13 cellular contexts compared by ENCODE assay signal in the genomic region with DNA sequence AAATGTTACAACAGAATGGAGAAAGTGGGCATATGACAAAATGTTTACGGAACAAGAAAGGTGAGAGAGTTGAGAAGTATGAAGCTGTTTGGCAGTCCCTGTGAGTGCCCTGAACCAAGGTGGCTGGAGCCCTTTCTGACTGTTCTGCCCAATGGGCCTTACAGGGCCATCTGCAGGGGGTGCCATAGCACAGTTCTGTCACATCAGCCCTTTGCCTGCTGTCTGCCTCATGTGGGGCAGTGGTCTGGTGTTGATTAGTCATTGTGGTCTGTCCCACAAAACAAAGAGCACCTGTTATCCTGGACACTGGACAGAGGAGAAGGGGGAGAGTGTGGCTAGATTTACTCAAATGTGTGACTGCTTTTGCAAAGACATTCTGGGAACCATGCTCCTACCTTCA.
DNase-seq lines count a peak whose midpoint lies in the region; ATAC-seq and TF ChIP-seq lines count a peak whose summit lies in the region.
"Had no signal": no experiment of that assay in that cellular context is flagged by ENCODE, and none has a peak within 500 bp of the region (broad histone marks: within the 10 kb centered on the region; RNA-seq: fewer than 3 reads in every experiment).

No MANE protein-coding gene starts in this region.

- H3K36me3 ChIP-seq in WERI-Rb-1, result no peaks in the 10 kb centered on the region
- H3K36me3 ChIP-seq: cardiac muscle cell, gastrocnemius medialis had no signal

- H3K27ac ChIP-seq in WERI-Rb-1, result no peak overlapping the region
- H3K27ac ChIP-seq: cardiac muscle cell, gastrocnemius medialis had no signal

- no peaks in the 10 kb centered on the region for H3K27me3 ChIP-seq in WERI-Rb-1 (ENCODE audit: insufficient read depth, low read depth, severe bottlenecking)
- H3K27me3 ChIP-seq: cardiac muscle cell, gastrocnemius medialis had no signal

- ATAC-seq in GM19023 (IDR thresholded peaks at IDR 0.05; ENCODE audit: unreplicated experiment), result peak; percentile 48
- peak; percentile 24 for ATAC-seq in HG03558 (IDR thresholded peaks at IDR 0.05; ENCODE audit: extremely low read depth, unreplicated experiment)
- ATAC-seq: activated CD8-positive, alpha-beta memory T cell treated with anti-CD3 and anti-CD28 coated beads, Interleukin-2, amount 10 ng/mL, durations not matched to agents 7 days and 5 days; gastrocnemius medialis; Panc1 had no signal

- H3K9me3 ChIP-seq in WERI-Rb-1 (ENCODE audit: severe bottlenecking), result no peaks in the 10 kb centered on the region
- H3K9me3 ChIP-seq: gastrocnemius medialis had no signal

- DNase-seq in HCEC 1CT, result peak; percentile 14
- DNase-seq in kidney tubule cell (ENCODE audit: low spot score), result peak; percentile 71
- DNase-seq in activated CD8-positive, alpha-beta memory T cell treated with anti-CD3 and anti-CD28 coated beads for 24 hours, result no peak
- no peak for DNase-seq in NCI-H1436 (lab: John Stamatoyannopoulos, UW)
- no peak for DNase-seq in inferior parietal cortex (ENCODE audit: extremely low spot score)
- no peak for DNase-seq in WERI-Rb-1
- DNase-seq: gastrocnemius medialis, GF-D8 had no signal

- H3K4me3 ChIP-seq in WERI-Rb-1 (ENCODE audit: low read depth, low read length), result no peak overlapping the region
- H3K4me3 ChIP-seq: cardiac muscle cell, gastrocnemius medialis had no signal

- no peak for TF ChIP-seq CTCF in WERI-Rb-1 (IDR thresholded peaks at IDR 0.05; ENCODE audit: low read depth, low read length)

Comparison
In these comparisons a context has a peak if more than half of its experiments do, and no peak if none do; other contexts are left out.
1. DNase-seq: peak in HCEC 1CT (single experiment) and kidney tubule cell (single experiment); none in activated CD8-positive, alpha-beta memory T cell treated with anti-CD3 and anti-CD28 coated beads for 24 hours (single experiment), NCI-H1436 (single experiment), inferior parietal cortex (single experiment) and WERI-Rb-1 (single experiment).